Comparison of ENCODE assay signal across 9 cellular contexts in the genomic region with DNA sequence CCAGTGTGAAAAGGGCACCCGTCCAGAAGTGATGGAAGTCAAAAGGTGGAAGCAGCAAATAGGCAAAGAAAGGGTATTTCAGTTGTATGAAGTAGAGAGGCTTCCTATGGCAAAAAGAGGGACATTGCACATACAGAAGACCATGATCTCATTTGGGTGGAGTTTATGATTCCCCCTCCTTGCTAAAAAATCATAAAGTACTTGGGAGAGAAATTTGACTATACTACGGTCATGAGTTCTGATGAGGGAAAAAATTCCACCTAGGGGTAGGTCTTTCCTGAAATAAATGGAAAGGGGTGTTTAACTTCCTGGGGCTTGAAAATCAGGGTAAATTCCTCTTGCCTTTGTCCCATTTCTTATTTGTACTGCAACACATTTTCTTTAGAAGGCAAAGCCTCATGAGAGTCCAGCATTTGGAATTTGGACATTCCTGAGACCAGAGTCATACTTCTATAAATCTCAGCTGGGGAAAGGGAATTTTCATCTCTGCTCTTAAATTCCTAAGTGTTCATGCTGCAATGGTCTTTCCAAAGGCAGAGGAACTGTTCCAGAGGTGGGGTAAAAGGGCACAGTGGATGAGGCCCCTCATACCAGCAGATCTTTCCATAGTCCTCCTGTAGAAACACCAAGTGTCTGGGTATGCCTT. TPM values are rescaled to one million over a fixed set of nuclear protein-coding genes. Genes with fewer than 3 reads are reported as not detected.
A peak's percentile ranks its signal among the peaks of the same experiment; 100 is the strongest.
DNase-seq lines count a peak whose midpoint lies in the region; ATAC-seq and TF ChIP-seq lines count a peak whose summit lies in the region.
"Had no signal": no experiment of that assay in that cellular context is flagged by ENCODE, and none has a peak within 500 bp of the region (broad histone marks: within the 10 kb centered on the region; RNA-seq: fewer than 3 reads in every experiment).

No MANE protein-coding gene starts in this region.

- H3K36me3 ChIP-seq in adipocyte (ENCODE audit: control insufficient read depth, insufficient read depth, low read length, severe bottlenecking): no peaks in the 10 kb centered on the region
- no peaks in the 10 kb centered on the region for H3K36me3 ChIP-seq in endodermal cell (ENCODE audit: control insufficient read depth, insufficient read depth, low read length)

- H3K27me3 ChIP-seq in adipocyte (replicated peaks; ENCODE audit: control insufficient read depth, insufficient read depth, low read length) (no peaks in the 10 kb centered on the region), endodermal cell (ENCODE audit: control insufficient read depth, insufficient read depth, low read length, poor library complexity, severe bottlenecking) (no peaks in the 10 kb centered on the region)

- H3K4me3 ChIP-seq in adipocyte (ENCODE audit: low read length) (peak overlapping the region; percentile 71), endodermal cell (ENCODE audit: low read length) (no peak overlapping the region)

- peaks cover 5% of the 10 kb centered on the region for H3K4me1 Mint-ChIP-seq in glutamatergic neuron (ENCODE audit: low read depth, unreplicated experiment)
- peaks cover 15% of the 10 kb centered on the region for H3K4me1 Mint-ChIP-seq in endodermal cell
- peaks cover 42% of the 10 kb centered on the region for H3K4me1 Mint-ChIP-seq in progenitor cell of endocrine pancreas (ENCODE audit: low read depth)

- H3K9me3 ChIP-seq in adipocyte (ENCODE audit: control insufficient read depth, low read length): no peaks in the 10 kb centered on the region
- no peaks in the 10 kb centered on the region for H3K9me3 ChIP-seq in endodermal cell (ENCODE audit: control insufficient read depth, low read length)

- H3K4me1 ChIP-seq in adipocyte (ENCODE audit: control insufficient read depth, insufficient read depth, low read length) (peaks cover 89% of the 10 kb centered on the region), endodermal cell (ENCODE audit: control insufficient read depth, insufficient read depth, low read length) (no peaks in the 10 kb centered on the region)

- H3K9me3 Mint-ChIP-seq in glutamatergic neuron (ENCODE audit: unreplicated experiment) (peaks cover 7% of the 10 kb centered on the region), endodermal cell (no peaks in the 10 kb centered on the region), progenitor cell of endocrine pancreas (ENCODE audit: low read depth) (no peaks in the 10 kb centered on the region)

- 94 to 96% methylated on average over 2 of the region's 2 CpGs for WGBS in endodermal cell (ENCODE audit: insufficient coverage in 1 of 2, insufficient read length in 1 of 2), 2 experiments

- ATAC-seq in sciatic nerve (peak; percentile 68), GM19023 (IDR thresholded peaks at IDR 0.05; ENCODE audit: unreplicated experiment) (no peak)

- intact Hi-C loops in sciatic nerve (cut with DNase I): no loop called here

- TF ChIP-seq CTCF in glutamatergic neuron (IDR thresholded peaks at IDR 0.05; ENCODE audit: partially characterized antibody, unreplicated experiment): no peak
- no peak for TF ChIP-seq CTCF in endodermal cell (conservative IDR thresholded peaks at IDR 0.05)
- no peak for TF ChIP-seq CTCF in progenitor cell of endocrine pancreas (IDR thresholded peaks at IDR 0.05; ENCODE audit: unreplicated experiment)

- H3K27me3 Mint-ChIP-seq in glutamatergic neuron (ENCODE audit: unreplicated experiment) (no peaks in the 10 kb centered on the region), endodermal cell (ENCODE audit: insufficient read depth) (no peaks in the 10 kb centered on the region), progenitor cell of endocrine pancreas (no peaks in the 10 kb centered on the region)

- H3K27ac Mint-ChIP-seq in glutamatergic neuron (ENCODE audit: unreplicated experiment) (peak overlapping the region; percentile 9), endodermal cell (no peak overlapping the region), progenitor cell of endocrine pancreas (no peak overlapping the region)

- H3K36me3 Mint-ChIP-seq in glutamatergic neuron (ENCODE audit: unreplicated experiment) (no peaks in the 10 kb centered on the region), endodermal cell (ENCODE audit: low read depth) (peaks cover 3% of the 10 kb centered on the region), progenitor cell of endocrine pancreas (ENCODE audit: insufficient read depth) (peaks cover 1% of the 10 kb centered on the region)

- DNase-seq in EL: peak; percentile 94
- DNase-seq in adipocyte (ENCODE audit: low read depth): peak; percentile 92
- no peak for DNase-seq in glutamatergic neuron
- DNase-seq in sciatic nerve (ENCODE audit: low spot score): no peak
- DNase-seq in endodermal cell: no peak
- no peak for DNase-seq in HK-2 (ENCODE audit: unreplicated experiment)
- no peak for DNase-seq in progenitor cell of endocrine pancreas (ENCODE audit: low spot score, unreplicated experiment)
- DNase-seq: stimulated activated CD4-positive, alpha-beta T cell treated with anti-CD3 and anti-CD28 coated beads, Interleukin-4, amount 100 ng/mL, for 24 hours had no signal

- no peak overlapping the region for H3K27ac ChIP-seq in endodermal cell (ENCODE audit: low read depth, low read length)

- H3K4me3 Mint-ChIP-seq in glutamatergic neuron (ENCODE audit: unreplicated experiment): no peak overlapping the region
- H3K4me3 Mint-ChIP-seq in endodermal cell: no peak overlapping the region
- no peak overlapping the region for H3K4me3 Mint-ChIP-seq in progenitor cell of endocrine pancreas (ENCODE audit: low read depth)

- H3K9ac ChIP-seq in adipocyte (ENCODE audit: low read length) (peak overlapping the region; percentile 99), endodermal cell (ENCODE audit: extremely low read depth, low read length, poor library complexity, severe bottlenecking) (no peak overlapping the region)

RNA-seq across cellular contexts. Expression of a gene that starts 5.8 kb away (rescaled TPM):
- total RNA-seq in glutamatergic neuron (ENCODE audit: unreplicated experiment): 23.2 TPM
- total RNA-seq in sciatic nerve: 25.6 TPM
- 10 to 100 TPM; 13.1 to 16.8 TPM for total RNA-seq in endodermal cell
- 31.5 TPM for polyA plus RNA-seq in endodermal cell (2013, experiment 1 of 2)
- polyA plus RNA-seq in endodermal cell (2013, experiment 2 of 2): 32.3 TPM
- 32.5 and 34.2 TPM in 2 replicates for total RNA-seq in progenitor cell of endocrine pancreas

RNA-seq across cellular contexts. Expression of a gene that starts 6.2 kb away (rescaled TPM):
- total RNA-seq in glutamatergic neuron (ENCODE audit: unreplicated experiment) (15.3 TPM), sciatic nerve (30.7 TPM), endodermal cell (10 to 100 TPM; 21.3 to 22.7 TPM), progenitor cell of endocrine pancreas (23.2 and 24.2 TPM in 2 replicates)
- 5.9 TPM for polyA plus RNA-seq in endodermal cell (2013, experiment 1 of 2)
- polyA plus RNA-seq in endodermal cell (2013, experiment 2 of 2): 4.8 TPM

Comparison
In these comparisons a context has a peak if more than half of its experiments do, and no peak if none do; other contexts are left out.
1. DNase-seq: peak in EL (single experiment) and adipocyte (single experiment); none in glutamatergic neuron (single experiment), sciatic nerve (single experiment), endodermal cell (single experiment), HK-2 (single experiment) and progenitor cell of endocrine pancreas (single experiment).